ENCODE assay signal across 9 cellular contexts in the genomic region with DNA sequence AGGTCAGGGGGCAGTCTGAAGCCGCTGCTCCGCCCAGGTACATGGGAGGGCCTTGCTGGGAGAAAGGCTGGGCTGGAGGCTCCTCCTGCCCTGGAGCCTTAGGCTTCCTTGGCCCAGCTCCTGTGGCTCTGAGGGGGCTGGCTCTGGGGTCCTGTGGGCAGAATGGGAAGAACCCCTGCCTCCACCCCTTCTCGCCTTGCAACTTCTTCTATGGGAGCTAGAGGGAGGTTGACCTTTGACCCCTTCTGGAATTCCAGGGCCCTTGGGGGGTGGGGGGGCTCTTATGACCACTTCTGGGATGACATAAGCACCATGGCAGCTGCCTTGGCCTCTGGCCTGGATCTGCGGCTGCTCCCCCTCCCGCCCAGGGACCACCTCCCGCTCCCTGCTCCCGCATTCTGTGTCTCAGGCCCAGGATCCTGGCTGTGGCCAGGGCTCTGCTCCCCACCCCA. TPM values are rescaled to one million over a fixed set of nuclear protein-coding genes. Genes with fewer than 3 reads are reported as not detected.
A peak's percentile ranks its signal among the peaks of the same experiment; 100 is the strongest.
DNase-seq lines count a peak whose midpoint lies in the region; ATAC-seq and TF ChIP-seq lines count a peak whose summit lies in the region.
"Had no signal": no experiment of that assay in that cellular context is flagged by ENCODE, and none has a peak within 500 bp of the region (broad histone marks: within the 10 kb centered on the region; RNA-seq: fewer than 3 reads in every experiment).

No MANE protein-coding gene starts in this region.

- H3K36me3 Mint-ChIP-seq in nephron progenitor cell (ENCODE audit: low read depth): peaks cover 5% of the 10 kb centered on the region
- peaks cover 36% of the 10 kb centered on the region for H3K36me3 Mint-ChIP-seq in stimulated activated effector memory CD8-positive, alpha-beta T cell treated with anti-CD3 and anti-CD28 coated beads, Interleukin-12 subunit alpha, Interleukin-12 subunit beta, amount 100 ng/mL, for 72 hours

- TF ChIP-seq CTCF in Peyer's patch (IDR thresholded peaks at IDR 0.05) (no peak), fibroblast of pulmonary artery (IDR thresholded peaks at IDR 0.05; ENCODE audit: low read length, missing control alignments) (no peak), nephron progenitor cell (IDR thresholded peaks at IDR 0.05) (no peak), GM13977 (IDR thresholded peaks at IDR 0.05; ENCODE audit: extremely low read depth, insufficient read depth, missing control alignments) (no peak)

- H3K4me3 ChIP-seq in Peyer's patch (no peak overlapping the region), fibroblast of pulmonary artery (replicated peaks; ENCODE audit: low read depth, low read length) (no peak overlapping the region)

- ATAC-seq in stimulated activated effector memory CD8-positive, alpha-beta T cell treated with anti-CD3 and anti-CD28 coated beads, Interleukin-12 subunit alpha, Interleukin-12 subunit beta, amount 100 ng/mL, for 72 hours: no peak

- H3K4me3 Mint-ChIP-seq in nephron progenitor cell: peak overlapping the region; percentile 35
- H3K4me3 Mint-ChIP-seq in stimulated activated effector memory CD8-positive, alpha-beta T cell treated with anti-CD3 and anti-CD28 coated beads, Interleukin-12 subunit alpha, Interleukin-12 subunit beta, amount 100 ng/mL, for 72 hours: no peak overlapping the region

- no peak for TF ChIP-seq POLR2A in Peyer's patch (IDR thresholded peaks at IDR 0.05)

- DNase-seq in A172 (ENCODE audit: low spot score): peak; percentile 86
- DNase-seq in Peyer's patch: no peak
- DNase-seq in fibroblast of pulmonary artery (ENCODE audit: low read depth): peak; percentile 90
- DNase-seq in nephron progenitor cell: peak; percentile 66
- no peak for DNase-seq in NCI-H526 (lab: John Stamatoyannopoulos, UW)
- DNase-seq in GM13977 (ENCODE audit: low spot score): no peak
- no peak for DNase-seq in stimulated activated effector memory CD8-positive, alpha-beta T cell treated with anti-CD3 and anti-CD28 coated beads, Interleukin-12 subunit alpha, Interleukin-12 subunit beta, amount 100 ng/mL, for 72 hours (ENCODE audit: low spot score in 2 of 2)
- DNase-seq in G401 (ENCODE audit: low spot score): no peak
- DNase-seq: NCI-H1930 had no signal

- H3K27me3 Mint-ChIP-seq in nephron progenitor cell (ENCODE audit: low read depth, poor library complexity): peaks cover 6% of the 10 kb centered on the region

- peaks cover 78% of the 10 kb centered on the region for H3K4me1 Mint-ChIP-seq in nephron progenitor cell
- peaks cover 32% of the 10 kb centered on the region for H3K4me1 Mint-ChIP-seq in stimulated activated effector memory CD8-positive, alpha-beta T cell treated with anti-CD3 and anti-CD28 coated beads, Interleukin-12 subunit alpha, Interleukin-12 subunit beta, amount 100 ng/mL, for 72 hours

- H3K27ac ChIP-seq in Peyer's patch: peak overlapping the region; percentile 57 to 77 (median 70)

- no peaks in the 10 kb centered on the region for H3K9me3 ChIP-seq in Peyer's patch

- in situ Hi-C loops in GM13977 (cut with MboI; ENCODE audit: low pct_unique_long_range_greater_than_20kb, low sequenced_read_pairs, unreplicated experiment): loop anchor here (25.0 kb wide), 1 partner anchor 641 kb away; no protein-coding TSS in a partner anchor
- in situ Hi-C loops in G401 (cut with HindIII; ENCODE audit: low sequenced_read_pairs): no loop called here

- no peaks in the 10 kb centered on the region for H3K27me3 ChIP-seq in Peyer's patch

- H3K36me3 ChIP-seq in Peyer's patch: peaks cover 0 to 36% (median 0%) of the 10 kb centered on the region in 3 donors

- no peaks in the 10 kb centered on the region for H3K9me3 Mint-ChIP-seq in nephron progenitor cell
- H3K9me3 Mint-ChIP-seq in stimulated activated effector memory CD8-positive, alpha-beta T cell treated with anti-CD3 and anti-CD28 coated beads, Interleukin-12 subunit alpha, Interleukin-12 subunit beta, amount 100 ng/mL, for 72 hours: no peaks in the 10 kb centered on the region

- H3K27ac Mint-ChIP-seq in nephron progenitor cell: peak overlapping the region; percentile 95
- H3K27ac Mint-ChIP-seq in stimulated activated effector memory CD8-positive, alpha-beta T cell treated with anti-CD3 and anti-CD28 coated beads, Interleukin-12 subunit alpha, Interleukin-12 subunit beta, amount 100 ng/mL, for 72 hours: no peak overlapping the region

- H3K4me1 ChIP-seq in Peyer's patch: peaks cover 10 to 60% (median 24%) of the 10 kb centered on the region in 4 donors

RNA-seq across cellular contexts. Expression of gene IER5L, which starts 32.2 kb away (rescaled TPM):
- 53.3 and 55.8 TPM in 2 replicates for total RNA-seq in A172 (2014; rRNA removed; shearing (Covaris generic))
- 1 to 10 TPM; 2.3 to 2.9 (median 2.6) TPM for total RNA-seq in Peyer's patch
- 92.7 and 121 TPM in 2 replicates for total RNA-seq in G401 (2014; rRNA removed; shearing (Covaris generic))

RNA-seq across cellular contexts. Expression of gene PTPA, which starts 34.7 kb away (rescaled TPM):
- 150 and 174 TPM in 2 replicates for total RNA-seq in A172 (2014; rRNA removed; shearing (Covaris generic))
- total RNA-seq in Peyer's patch: 10 to 100 TPM; 48.7 to 65.7 (median 51.9) TPM
- 215 and 261 TPM in 2 replicates for total RNA-seq in G401 (2014; rRNA removed; shearing (Covaris generic))

RNA-seq across cellular contexts. Expression of gene CRAT, which starts 35.3 kb away (rescaled TPM):
- total RNA-seq in A172 (2014; rRNA removed; shearing (Covaris generic)): 52.7 and 69.4 TPM in 2 replicates
- 100 to 1,000 TPM in 3 of 4 donors, 10 to 100 TPM in 1; 50.3 to 220 (median 146) TPM for total RNA-seq in Peyer's patch
- 21.5 and 22.7 TPM in 2 replicates for total RNA-seq in G401 (2014; rRNA removed; shearing (Covaris generic))

Comparison
In these comparisons a context has a peak if more than half of its experiments do, and no peak if none do; other contexts are left out.
1. DNase-seq: peak in A172 (single experiment), fibroblast of pulmonary artery (single experiment) and nephron progenitor cell (single experiment); none in Peyer's patch (0 of 3), NCI-H526 (0 of 2), GM13977 (single experiment), stimulated activated effector memory CD8-positive, alpha-beta T cell treated with anti-CD3 and anti-CD28 coated beads, Interleukin-12 subunit alpha, Interleukin-12 subunit beta, amount 100 ng/mL, for 72 hours (0 of 2) and G401 (single experiment).
2. RNA of gene IER5L, which starts 32.2 kb away (total RNA-seq): 92.7 to 121 TPM in G401 and 53.3 to 55.8 TPM in A172; 2.3 to 2.9 TPM in Peyer's patch; every median in the first group is over 10 times any median in the second.